1 cellular context compared by ENCODE assay signal in genomic region chr3:129648331-129648730, GRCh38.
TF ChIP-seq lines count a peak whose summit lies in the region.

No MANE protein-coding gene starts in this region.

TF ChIP-seq in HepG2, 621 proteins besides CTCF, POLR2A, EP300 and RAD21:
- TF ChIP-seq MAFK (conservative IDR thresholded peaks at IDR 0.05 in 1 of 2, IDR thresholded peaks at IDR 0.05 in 1 of 2; ENCODE audit: low read length in 2 of 2) (no peak), ZNF318 (CRISPR knock-in tag; IDR thresholded peaks at IDR 0.05) (no peak)
- TF ChIP-seq, protein P1, sequence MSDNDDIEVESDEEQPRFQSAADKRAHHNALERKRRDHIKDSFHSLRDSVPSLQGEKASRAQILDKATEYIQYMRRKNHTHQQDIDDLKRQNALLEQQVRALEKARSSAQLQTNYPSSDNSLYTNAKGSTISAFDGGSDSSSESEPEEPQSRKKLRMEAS (IDR thresholded peaks at IDR 0.05): no peak
TF ChIP-seq in HepG2: peak in this region for 0.
